ENCODE assay signal across 1 cellular context in the genomic region with DNA sequence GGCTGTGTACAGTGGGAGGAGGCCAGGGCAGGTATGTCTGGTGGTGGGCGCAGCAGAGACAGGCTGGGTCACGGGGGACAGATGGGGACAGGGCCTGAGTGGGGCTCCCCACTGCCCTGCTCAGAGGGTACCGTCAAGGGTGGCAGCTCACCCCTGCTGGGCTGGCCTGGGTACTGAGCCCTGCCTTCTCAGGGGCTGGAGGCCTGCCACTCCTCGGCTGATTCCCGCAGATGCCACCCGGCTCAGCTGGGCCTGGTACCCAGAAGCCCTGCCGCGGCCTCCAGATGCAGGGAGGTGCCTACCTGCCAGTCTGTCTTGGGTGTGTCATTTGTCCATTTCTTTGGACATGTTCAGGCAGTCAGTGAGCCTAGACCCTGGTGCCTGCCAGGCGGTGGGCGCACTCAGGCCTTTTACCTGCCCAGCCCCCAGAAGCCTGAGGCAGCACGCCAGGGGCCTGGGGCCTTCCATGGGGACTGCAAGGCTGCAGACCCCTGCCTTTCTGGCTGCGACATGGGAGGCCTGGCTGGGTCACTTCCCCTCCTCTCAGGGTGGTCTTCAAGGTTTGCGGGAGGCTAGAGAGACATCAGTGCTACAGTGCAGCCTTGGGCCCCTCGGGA.
TF ChIP-seq lines count a peak whose summit lies in the region.

No MANE protein-coding gene starts in this region.

TF ChIP-seq in liver, 16 proteins besides CTCF, POLR2A, EP300 and RAD21 (continued from another document):
- TF ChIP-seq, protein P1, sequence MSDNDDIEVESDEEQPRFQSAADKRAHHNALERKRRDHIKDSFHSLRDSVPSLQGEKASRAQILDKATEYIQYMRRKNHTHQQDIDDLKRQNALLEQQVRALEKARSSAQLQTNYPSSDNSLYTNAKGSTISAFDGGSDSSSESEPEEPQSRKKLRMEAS (IDR thresholded peaks at IDR 0.05): no peak
- TF ChIP-seq FOXA1 (IDR thresholded peaks at IDR 0.05): no peak
TF ChIP-seq in liver: peak in this region for 0.
